Comparison of ENCODE assay signal across 18 cellular contexts in genomic region chr1:57599233-57599994, GRCh38.
DNase-seq lines count a peak whose midpoint lies in the region; ATAC-seq, FAIRE-seq and TF ChIP-seq lines count a peak whose summit lies in the region.
"Had no signal": no experiment of that assay in that cellular context is flagged by ENCODE, and none has a peak within 500 bp of the region (broad histone marks: within the 10 kb centered on the region; RNA-seq: fewer than 3 reads in every experiment).

No MANE protein-coding gene starts in this region.

- TF ChIP-seq CTCF in GM23338 (conservative IDR thresholded peaks at IDR 0.05; ENCODE audit: low read depth in 2 of 2) (no peak), H1 (IDR thresholded peaks at IDR 0.05; ENCODE audit: control extremely low read depth in 1 of 3, insufficient read depth in 1 of 3, low read depth in 1 of 3, low read length in 3 of 3) (no peak)

- H4K20me1 ChIP-seq in GM23338 (replicated peaks; ENCODE audit: insufficient read depth) (no peaks in the 10 kb centered on the region), H1 (replicated peaks in 1 of 2; ENCODE audit: control insufficient read depth in 1 of 2, insufficient read depth in 2 of 2, low read length in 2 of 2) (no peaks in the 10 kb centered on the region)

- no peak overlapping the region; the same call in 1 of the 2 replicates for H4K8ac ChIP-seq in H1 (ENCODE audit: extremely low read depth, insufficient read depth, low read length)

- DNase-seq in GM23338 (ENCODE audit: low spot score) (peak; percentile 70), H1 (ENCODE audit: low read depth in 1 of 2, low spot score in 2 of 2) (no peak), iris pigment epithelial cell (ENCODE audit: low read depth) (peak; percentile 3), retina (peak; percentile 36), NCI-H146 (lab: John Stamatoyannopoulos, UW) (no peak)
- no peak for DNase-seq in naive thymus-derived CD4-positive, alpha-beta T cell
- DNase-seq in stimulated activated CD4-positive, alpha-beta T cell treated with anti-CD3 and anti-CD28 coated beads, Interleukin-2, amount 100 ng/mL, for 48 hours, result no peak
- DNase-seq: NCI-H2081, NCI-H526, PC-3 had no signal

- peaks cover 3% of the 10 kb centered on the region; the same call in 1 of the 2 replicates for H3F3A ChIP-seq in GM23338 (replicated peaks; ENCODE audit: low read depth)

- H3K18ac ChIP-seq in H1 (ENCODE audit: extremely low read depth, low read length), result peak overlapping the region; percentile 96

- no peak overlapping the region for H3K14ac ChIP-seq in H1 (ENCODE audit: insufficient read length)

- peak overlapping the region; percentile 100 for H2BK20ac ChIP-seq in H1 (ENCODE audit: low read length)

- H4K5ac ChIP-seq in H1 (ENCODE audit: insufficient read length, low read depth, low read length), result no peak overlapping the region

- no peaks in the 10 kb centered on the region for H3K27me3 ChIP-seq in GM23338 (ENCODE audit: insufficient read depth)
- no peaks in the 10 kb centered on the region for H3K27me3 ChIP-seq in H1 (replicated peaks in 1 of 4; ENCODE audit: control insufficient read depth in 3 of 4, extremely low read depth in 1 of 4, insufficient read depth in 3 of 4, low read length in 3 of 4)
- no peaks in the 10 kb centered on the region for H3K27me3 ChIP-seq in naive thymus-derived CD4-positive, alpha-beta T cell (ENCODE audit: control insufficient read depth in 2 of 2, insufficient read depth in 2 of 2, low read length in 2 of 2)
- H3K27me3 ChIP-seq: esophagus muscularis mucosa had no signal

- no peak for FAIRE-seq in H1 (lab: Jason Lieb, UNC)
- FAIRE-seq: GM12878 had no signal

- peaks cover 69% of the 10 kb centered on the region for H3K4me1 ChIP-seq in GM23338 (ENCODE audit: insufficient read depth)
- peaks cover 21 to 30% (median 29%) of the 10 kb centered on the region in 4 experiments; a peak in 6 of 7 replicates for H3K4me1 ChIP-seq in H1 (replicated peaks in 1 of 4; ENCODE audit: control insufficient read depth in 3 of 4, insufficient read depth in 4 of 4, low read length in 3 of 4)
- no peaks in the 10 kb centered on the region for H3K4me1 ChIP-seq in naive thymus-derived CD4-positive, alpha-beta T cell (ENCODE audit: control insufficient read depth in 2 of 2, insufficient read depth in 2 of 2, low read length in 2 of 2)

- POLR2A ChIA-PET in H1 (lab: Charles Lee; ENCODE audit: partially characterized antibody), result interaction anchor here (1.5 kb wide), 1 partner anchor 99 kb away, joined by 4 read pairs; no protein-coding TSS in a partner anchor
- POLR2A ChIA-PET in naive thymus-derived CD4-positive, alpha-beta T cell (lab: Charles Lee), result no interaction called here

- peak overlapping the region; percentile 25; the same call in 1 of the 3 replicates for H3K4me3 Mint-ChIP-seq in GM23338
- H3K4me3 Mint-ChIP-seq in naive thymus-derived CD4-positive, alpha-beta T cell, result no peak overlapping the region
- H3K4me3 Mint-ChIP-seq: dendritic cell treated with granulocyte-macrophage colony-stimulating factor and Interleukin-4, amounts not matched to agents 40 ng/mL and 50 ng/mL, for 4 days; stimulated activated naive CD8-positive, alpha-beta T cell treated with anti-CD3 and anti-CD28 coated beads, Interleukin-15, Interleukin-2, amounts not matched to agents 100 ng/mL and 50 ng/mL, for 24 hours had no signal

- peak overlapping the region; percentile 98 for H4K91ac ChIP-seq in H1 (replicated peaks; ENCODE audit: insufficient read length, low read length)

- TF ChIP-seq POLR2A in H1 (IDR thresholded peaks at IDR 0.05; ENCODE audit: control extremely low read depth in 1 of 2, low read depth in 2 of 2, low read length in 2 of 2), result no peak

- TF ChIP-seq RAD21 in H1 (IDR thresholded peaks at IDR 0.05 in 1 of 2, conservative IDR thresholded peaks at IDR 0.05 in 1 of 2; ENCODE audit: low read depth in 2 of 2, low read length in 2 of 2), result no peak

- H3K36me3 ChIP-seq in GM23338 (ENCODE audit: insufficient read depth) (no peaks in the 10 kb centered on the region), H1 (ENCODE audit: control insufficient read depth in 2 of 4, insufficient read depth in 4 of 4, low read length in 3 of 4) (no peaks in the 10 kb centered on the region)
- no peaks in the 10 kb centered on the region for H3K36me3 ChIP-seq in naive thymus-derived CD4-positive, alpha-beta T cell (ENCODE audit: control insufficient read depth in 2 of 3, insufficient read depth in 3 of 3, low read length in 3 of 3)
- H3K36me3 ChIP-seq: esophagus muscularis mucosa had no signal

- peak overlapping the region; percentile 7; the same call in 1 of the 2 replicates for H3K4me3 ChIP-seq in GM23338
- peak overlapping the region in 1 of 4 experiments; percentile 6; a peak in 2 of 8 replicates for H3K4me3 ChIP-seq in H1 (ENCODE audit: extremely low read depth in 1 of 4, insufficient read depth in 2 of 4, low read depth in 3 of 4, low read length in 4 of 4)
- no peak overlapping the region for H3K4me3 ChIP-seq in naive thymus-derived CD4-positive, alpha-beta T cell (ENCODE audit: low read length)
- H3K4me3 ChIP-seq: esophagus muscularis mucosa, GM12878 had no signal

- peaks cover 11% of the 10 kb centered on the region for H3K27me3 Mint-ChIP-seq in GM23338 (ENCODE audit: insufficient read depth, low read depth, poor library complexity)
- peaks cover 0 to 19% (median 7%) of the 10 kb centered on the region in 5 donors for H3K27me3 Mint-ChIP-seq in naive thymus-derived CD4-positive, alpha-beta T cell
- H3K27me3 Mint-ChIP-seq: dendritic cell treated with granulocyte-macrophage colony-stimulating factor and Interleukin-4, amounts not matched to agents 40 ng/mL and 50 ng/mL, for 4 days had no signal

- no peak for TF ChIP-seq EP300 in H1 (IDR thresholded peaks at IDR 0.05; ENCODE audit: borderline replicate concordance in 1 of 2, low read depth in 2 of 2, low read length in 2 of 2)

- H2AFZ ChIP-seq in GM23338 (no peak overlapping the region), H1 (ENCODE audit: low read length) (no peak overlapping the region)

- peak overlapping the region; percentile 79; the same call in 1 of the 2 replicates for H2AK5ac ChIP-seq in H1 (ENCODE audit: low read depth, low read length)

- H3K23ac ChIP-seq in H1 (ENCODE audit: insufficient read length), result no peak overlapping the region

- H3K9me3 ChIP-seq in H1 (ENCODE audit: insufficient read depth in 2 of 2, low read depth in 1 of 2, low read length in 1 of 2), result no peaks in the 10 kb centered on the region
- H3K9me3 ChIP-seq in naive thymus-derived CD4-positive, alpha-beta T cell (ENCODE audit: control insufficient read depth in 2 of 3, low read length in 3 of 3), result no peaks in the 10 kb centered on the region
- H3K9me3 ChIP-seq: esophagus muscularis mucosa had no signal

- no peak overlapping the region for H3K9ac ChIP-seq in H1 (replicated peaks in 1 of 4; ENCODE audit: extremely low read depth in 1 of 4, low read depth in 3 of 4, low read length in 3 of 4)

- no peaks in the 10 kb centered on the region for H3K79me1 ChIP-seq in H1 (ENCODE audit: low read depth, low read length)

- CTCF ChIA-PET in H1 (lab: Charles Lee; ENCODE audit: partially characterized antibody), result interaction anchor here (0.5 to 2.7 kb wide), 4 partner anchors 40 to 1481 kb away, joined by 3 to 8 read pairs (median 3); partner anchors contain the start of gene DAB1
- CTCF ChIA-PET in naive thymus-derived CD4-positive, alpha-beta T cell (lab: Charles Lee), result no interaction called here

- H3K27ac ChIP-seq in GM23338 (ENCODE audit: low read depth), result peak overlapping the region; percentile 83
- H3K27ac ChIP-seq in H1 (ENCODE audit: low read depth, low read length), result no peak overlapping the region
- H3K27ac ChIP-seq in naive thymus-derived CD4-positive, alpha-beta T cell (ENCODE audit: low read depth, low read length), result no peak overlapping the region
- H3K27ac ChIP-seq: C4-2B, esophagus muscularis mucosa, VCaP had no signal

- 0 out of 2 replicates have a peak overlapping the region, but pooled peaks have one; percentile 61 for H2BK15ac ChIP-seq in H1 (ENCODE audit: low read length)

- intact Hi-C loops in naive thymus-derived CD4-positive, alpha-beta T cell (cut with micrococcal nuclease), result no loop called here

- 51% methylated on average over 8 of the region's 8 CpGs; no CpG with 5 or more reads in 1 of the 2 experiments for WGBS in H1 (ENCODE audit: extremely low coverage in 1 of 2, insufficient coverage in 1 of 2, insufficient read length in 1 of 2, insufficient replicate concordance in 2 of 2, low coverage in 1 of 2, low lambda C conversion rate in 2 of 2, missing lambda C conversion rate in 1 of 2), 2 experiments

- no peaks in the 10 kb centered on the region; the same call in 1 of the 3 replicates for H3K36me3 Mint-ChIP-seq in GM23338 (ENCODE audit: low read depth)
- H3K36me3 Mint-ChIP-seq in naive thymus-derived CD4-positive, alpha-beta T cell, result no peaks in the 10 kb centered on the region

- peak overlapping the region; percentile 95 for H2BK12ac ChIP-seq in H1 (ENCODE audit: low read depth, low read length)

- H3K27ac Mint-ChIP-seq in GM23338, result peak overlapping the region; percentile 72
- no peak overlapping the region for H3K27ac Mint-ChIP-seq in naive thymus-derived CD4-positive, alpha-beta T cell
- H3K27ac Mint-ChIP-seq: activated T-helper 2 cell treated with anti-CD3 and anti-CD28 coated beads, Interferon-gamma antibody, Interleukin-2, Interleukin-4, amounts not matched to agents 10 μg/mL and 5 μg/mL and 100 μg/mL, durations not matched to agents 14 hours and 24 hours and 36 hours; dendritic cell treated with granulocyte-macrophage colony-stimulating factor and Interleukin-4, amounts not matched to agents 40 ng/mL and 50 ng/mL, for 4 days; stimulated activated naive CD8-positive, alpha-beta T cell treated with anti-CD3 and anti-CD28 coated beads, Interleukin-15, Interleukin-2, amounts not matched to agents 100 ng/mL and 50 ng/mL, for 24 hours had no signal

- ATAC-seq in GM23338 (peak; percentile 18), GM19328 (IDR thresholded peaks at IDR 0.05; ENCODE audit: unreplicated experiment) (no peak)
- ATAC-seq in naive thymus-derived CD4-positive, alpha-beta T cell, result no peak
- ATAC-seq: GM12878, PC-3 had no signal

- H3K4me1 Mint-ChIP-seq in GM23338, result peaks cover 73% of the 10 kb centered on the region
- H3K4me1 Mint-ChIP-seq in naive thymus-derived CD4-positive, alpha-beta T cell, result peaks cover 0 to 11% (median 3%) of the 10 kb centered on the region in 7 donors

- no peaks in the 10 kb centered on the region for H3K9me2 ChIP-seq in GM23338 (ENCODE audit: insufficient read depth)

- no peaks in the 10 kb centered on the region for H3K9me3 Mint-ChIP-seq in GM23338
- no peaks in the 10 kb centered on the region for H3K9me3 Mint-ChIP-seq in naive thymus-derived CD4-positive, alpha-beta T cell
- H3K9me3 Mint-ChIP-seq: activated T-helper 2 cell treated with anti-CD3 and anti-CD28 coated beads, Interferon-gamma antibody, Interleukin-2, Interleukin-4, amounts not matched to agents 10 μg/mL and 5 μg/mL and 100 μg/mL, durations not matched to agents 14 hours and 24 hours and 36 hours; stimulated activated naive CD8-positive, alpha-beta T cell treated with anti-CD3 and anti-CD28 coated beads, Interleukin-15, Interleukin-2, amounts not matched to agents 100 ng/mL and 50 ng/mL, for 24 hours had no signal

- H3K56ac ChIP-seq in H1 (replicated peaks; ENCODE audit: insufficient read length, low read depth, low read length), result peak overlapping the region; percentile 36

- H3K4me2 ChIP-seq in GM23338 (peak overlapping the region; percentile 66), H1 (ENCODE audit: insufficient read depth in 1 of 2, low read depth in 2 of 2, low read length in 2 of 2) (peak overlapping the region in 1 of 2 experiments; percentile 65; a peak in 3 of 4 replicates)

- H3K23me2 ChIP-seq in H1 (ENCODE audit: low read depth, low read length), result peaks cover 3% of the 10 kb centered on the region; the same call in 1 of the 2 replicates

- H3K79me2 ChIP-seq in GM23338 (replicated peaks; ENCODE audit: insufficient read depth) (no peaks in the 10 kb centered on the region), H1 (ENCODE audit: control insufficient read depth in 1 of 2, insufficient read depth in 2 of 2, low read length in 2 of 2) (no peaks in the 10 kb centered on the region)

- H3K4ac ChIP-seq in H1 (replicated peaks; ENCODE audit: insufficient read length, low read depth, low read length), result peak overlapping the region; percentile 64

- H2BK120ac ChIP-seq in H1 (replicated peaks; ENCODE audit: low read depth, low read length), result peak overlapping the region; percentile 98

- H2BK5ac ChIP-seq in H1 (ENCODE audit: low read depth, low read length), result peak overlapping the region; percentile 97; the same call in 1 of the 2 replicates

Comparison
In these comparisons a context has a peak if more than half of its experiments do, and no peak if none do; other contexts are left out.
1. DNase-seq: peak in GM23338 (single experiment), iris pigment epithelial cell (single experiment) and retina (single experiment); none in H1 (0 of 2), naive thymus-derived CD4-positive, alpha-beta T cell (0 of 9), NCI-H146 (single experiment) and stimulated activated CD4-positive, alpha-beta T cell treated with anti-CD3 and anti-CD28 coated beads, Interleukin-2, amount 100 ng/mL, for 48 hours (0 of 2).